ENCODE assay signal across 1 cellular context in the genomic region with DNA sequence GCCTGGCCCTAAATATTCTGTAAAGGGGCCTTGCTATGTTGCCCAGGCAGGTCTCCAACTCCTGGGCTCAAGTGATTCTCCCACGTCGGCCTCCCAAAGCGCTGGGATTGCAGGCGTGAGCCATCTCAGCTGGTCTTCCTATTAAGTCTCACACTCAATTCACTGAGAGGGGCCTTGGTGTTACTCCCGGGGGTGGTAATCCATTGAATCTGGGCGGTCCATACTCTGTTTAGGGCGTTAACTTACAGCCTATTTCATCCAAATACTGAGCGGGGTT.
TF ChIP-seq lines count a peak whose summit lies in the region.

No MANE protein-coding gene starts in this region.

TF ChIP-seq in K562, 482 proteins besides CTCF, POLR2A, EP300 and RAD21:
- TF ChIP-seq NR1H2 (CRISPR knock-in tag; IDR thresholded peaks at IDR 0.05), result peak; percentile 37; the same call in 1 of the 2 replicates
- no peak for TF ChIP-seq ZNF707 (CRISPR knock-in tag; conservative IDR thresholded peaks at IDR 0.05)
- peak; percentile 90; the same call in 1 of the 2 replicates for TF ChIP-seq ZC3H4 (CRISPR knock-in tag; IDR thresholded peaks at IDR 0.05; ENCODE audit: borderline replicate concordance)
- TF ChIP-seq BRF1 (IDR thresholded peaks at IDR 0.05; ENCODE audit: borderline replicate concordance, extremely low read depth, insufficient read length), result no peak
- TF ChIP-seq HIVEP1 (CRISPR knock-in tag; IDR thresholded peaks at IDR 0.05), result no peak
- 0 out of 2 replicates have a peak, but pooled peaks have one; percentile 2 for TF ChIP-seq ZBTB1 (CRISPR knock-in tag; IDR thresholded peaks at IDR 0.05; ENCODE audit: borderline replicate concordance, low read depth)
- 0 out of 2 replicates have a peak, but pooled peaks have one; percentile 63 for TF ChIP-seq ILF3 (IDR thresholded peaks at IDR 0.05; ENCODE audit: borderline replicate concordance)
- TF ChIP-seq, protein P1, sequence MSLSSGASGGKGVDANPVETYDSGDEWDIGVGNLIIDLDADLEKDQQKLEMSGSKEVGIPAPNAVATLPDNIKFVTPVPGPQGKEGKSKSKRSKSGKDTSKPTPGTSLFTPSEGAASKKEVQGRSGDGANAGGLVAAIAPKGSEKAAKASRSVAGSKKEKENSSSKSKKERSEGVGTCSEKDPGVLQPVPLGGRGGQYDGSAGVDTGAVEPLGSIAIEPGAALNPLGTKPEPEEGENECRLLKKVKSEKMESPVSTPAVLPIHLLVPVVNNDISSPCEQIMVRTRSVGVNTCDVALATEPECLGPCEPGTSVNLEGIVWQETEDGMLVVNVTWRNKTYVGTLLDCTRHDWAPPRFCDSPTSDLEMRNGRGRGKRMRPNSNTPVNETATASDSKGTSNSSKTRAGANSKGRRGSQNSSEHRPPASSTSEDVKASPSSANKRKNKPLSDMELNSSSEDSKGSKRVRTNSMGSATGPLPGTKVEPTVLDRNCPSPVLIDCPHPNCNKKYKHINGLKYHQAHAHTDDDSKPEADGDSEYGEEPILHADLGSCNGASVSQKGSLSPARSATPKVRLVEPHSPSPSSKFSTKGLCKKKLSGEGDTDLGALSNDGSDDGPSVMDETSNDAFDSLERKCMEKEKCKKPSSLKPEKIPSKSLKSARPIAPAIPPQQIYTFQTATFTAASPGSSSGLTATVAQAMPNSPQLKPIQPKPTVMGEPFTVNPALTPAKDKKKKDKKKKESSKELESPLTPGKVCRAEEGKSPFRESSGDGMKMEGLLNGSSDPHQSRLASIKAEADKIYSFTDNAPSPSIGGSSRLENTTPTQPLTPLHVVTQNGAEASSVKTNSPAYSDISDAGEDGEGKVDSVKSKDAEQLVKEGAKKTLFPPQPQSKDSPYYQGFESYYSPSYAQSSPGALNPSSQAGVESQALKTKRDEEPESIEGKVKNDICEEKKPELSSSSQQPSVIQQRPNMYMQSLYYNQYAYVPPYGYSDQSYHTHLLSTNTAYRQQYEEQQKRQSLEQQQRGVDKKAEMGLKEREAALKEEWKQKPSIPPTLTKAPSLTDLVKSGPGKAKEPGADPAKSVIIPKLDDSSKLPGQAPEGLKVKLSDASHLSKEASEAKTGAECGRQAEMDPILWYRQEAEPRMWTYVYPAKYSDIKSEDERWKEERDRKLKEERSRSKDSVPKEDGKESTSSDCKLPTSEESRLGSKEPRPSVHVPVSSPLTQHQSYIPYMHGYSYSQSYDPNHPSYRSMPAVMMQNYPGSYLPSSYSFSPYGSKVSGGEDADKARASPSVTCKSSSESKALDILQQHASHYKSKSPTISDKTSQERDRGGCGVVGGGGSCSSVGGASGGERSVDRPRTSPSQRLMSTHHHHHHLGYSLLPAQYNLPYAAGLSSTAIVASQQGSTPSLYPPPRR (CRISPR knock-in tag; IDR thresholded peaks at IDR 0.05; ENCODE audit: borderline replicate concordance), result peak; percentile 69; the same call in 1 of the 2 replicates
- TF ChIP-seq ATF6 (CRISPR knock-in tag; IDR thresholded peaks at IDR 0.05), result 0 out of 2 replicates have a peak, but pooled peaks have one; percentile 83
- peak; percentile 32; the same call in 1 of the 2 replicates for TF ChIP-seq STAG1 (CRISPR knock-in tag; IDR thresholded peaks at IDR 0.05; ENCODE audit: borderline replicate concordance)
- TF ChIP-seq ZSCAN29 (IDR thresholded peaks at IDR 0.05), result 0 out of 2 replicates have a peak, but pooled peaks have one; percentile 49
- TF ChIP-seq PTBP1 (IDR thresholded peaks at IDR 0.05; ENCODE audit: low read depth, low read length), result 0 out of 2 replicates have a peak, but pooled peaks have one; percentile 63
- TF ChIP-seq ZNF780A (CRISPR knock-in tag; IDR thresholded peaks at IDR 0.05), result no peak
- 0 out of 2 replicates have a peak, but pooled peaks have one; percentile 4 for TF ChIP-seq TCF3 (CRISPR knock-in tag; IDR thresholded peaks at IDR 0.05)
